3 cellular contexts compared by ENCODE assay signal in the genomic region with DNA sequence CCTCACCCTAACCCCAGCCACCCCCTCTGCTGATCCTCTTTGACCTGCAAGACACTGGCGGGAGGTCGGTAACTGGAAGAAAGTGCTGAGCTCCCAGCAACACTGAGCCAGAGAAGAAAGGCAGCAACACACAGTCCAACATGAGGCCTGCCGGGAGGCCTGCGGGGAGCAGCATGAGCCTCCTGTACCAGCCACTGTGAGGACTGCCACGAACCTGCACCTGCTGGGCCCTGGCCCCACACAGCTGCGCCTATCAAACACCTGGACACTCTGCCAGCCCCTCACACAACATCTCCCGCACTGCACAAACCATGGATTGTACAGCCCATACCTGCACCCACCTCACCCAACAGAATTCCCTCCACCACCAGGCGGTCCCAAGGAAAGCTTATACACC.
TF ChIP-seq lines count a peak whose summit lies in the region.

No MANE protein-coding gene starts in this region.

TF ChIP-seq in A549, 52 proteins besides CTCF, POLR2A, EP300 and RAD21:
- TF ChIP-seq SMC3 (IDR thresholded peaks at IDR 0.05): no peak
- no peak for TF ChIP-seq FOSB (CRISPR knock-in tag; IDR thresholded peaks at IDR 0.05)
- TF ChIP-seq, protein P1, sequence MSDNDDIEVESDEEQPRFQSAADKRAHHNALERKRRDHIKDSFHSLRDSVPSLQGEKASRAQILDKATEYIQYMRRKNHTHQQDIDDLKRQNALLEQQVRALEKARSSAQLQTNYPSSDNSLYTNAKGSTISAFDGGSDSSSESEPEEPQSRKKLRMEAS (IDR thresholded peaks at IDR 0.05): 0 out of 2 replicates have a peak, but pooled peaks have one; percentile 0
- no peak for TF ChIP-seq EHMT2 (IDR thresholded peaks at IDR 0.05; ENCODE audit: low read depth)
TF ChIP-seq in A549: peak in this region for 1.

TF ChIP-seq in IMR-90, 13 proteins besides CTCF, POLR2A, EP300 and RAD21:
- TF ChIP-seq CEBPB (IDR thresholded peaks at IDR 0.05; ENCODE audit: low read depth, low read length) (no peak), FOS (IDR thresholded peaks at IDR 0.05; ENCODE audit: low read depth, low read length) (no peak), SMC3 (IDR thresholded peaks at IDR 0.05; ENCODE audit: low read depth, low read length) (no peak), MXI1 (IDR thresholded peaks at IDR 0.05; ENCODE audit: borderline replicate concordance, low read depth, low read length) (no peak), RCOR1 (IDR thresholded peaks at IDR 0.05; ENCODE audit: insufficient replicate concordance, low read length) (no peak), BHLHE40 (IDR thresholded peaks at IDR 0.05; ENCODE audit: low read depth, low read length) (no peak), RFX5 (IDR thresholded peaks at IDR 0.05; ENCODE audit: low read depth, low read length) (no peak), MAFK (IDR thresholded peaks at IDR 0.05; ENCODE audit: low read depth, low read length) (no peak), MAZ (IDR thresholded peaks at IDR 0.05; ENCODE audit: borderline replicate concordance, low read depth, low read length) (no peak), CHD1 (IDR thresholded peaks at IDR 0.05; ENCODE audit: low read depth, low read length) (no peak), NFE2L2 (IDR thresholded peaks at IDR 0.05; ENCODE audit: low read depth, low read length) (no peak)
- TF ChIP-seq, protein P2, sequence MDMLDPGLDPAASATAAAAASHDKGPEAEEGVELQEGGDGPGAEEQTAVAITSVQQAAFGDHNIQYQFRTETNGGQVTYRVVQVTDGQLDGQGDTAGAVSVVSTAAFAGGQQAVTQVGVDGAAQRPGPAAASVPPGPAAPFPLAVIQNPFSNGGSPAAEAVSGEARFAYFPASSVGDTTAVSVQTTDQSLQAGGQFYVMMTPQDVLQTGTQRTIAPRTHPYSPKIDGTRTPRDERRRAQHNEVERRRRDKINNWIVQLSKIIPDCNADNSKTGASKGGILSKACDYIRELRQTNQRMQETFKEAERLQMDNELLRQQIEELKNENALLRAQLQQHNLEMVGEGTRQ (IDR thresholded peaks at IDR 0.05; ENCODE audit: low read depth, low read length): no peak
- TF ChIP-seq, protein P3, sequence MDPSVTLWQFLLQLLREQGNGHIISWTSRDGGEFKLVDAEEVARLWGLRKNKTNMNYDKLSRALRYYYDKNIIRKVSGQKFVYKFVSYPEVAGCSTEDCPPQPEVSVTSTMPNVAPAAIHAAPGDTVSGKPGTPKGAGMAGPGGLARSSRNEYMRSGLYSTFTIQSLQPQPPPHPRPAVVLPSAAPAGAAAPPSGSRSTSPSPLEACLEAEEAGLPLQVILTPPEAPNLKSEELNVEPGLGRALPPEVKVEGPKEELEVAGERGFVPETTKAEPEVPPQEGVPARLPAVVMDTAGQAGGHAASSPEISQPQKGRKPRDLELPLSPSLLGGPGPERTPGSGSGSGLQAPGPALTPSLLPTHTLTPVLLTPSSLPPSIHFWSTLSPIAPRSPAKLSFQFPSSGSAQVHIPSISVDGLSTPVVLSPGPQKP (IDR thresholded peaks at IDR 0.05; ENCODE audit: borderline replicate concordance, low read depth, low read length): no peak

TF ChIP-seq in H1, 55 proteins besides CTCF, POLR2A, EP300 and RAD21:
- TF ChIP-seq JUN (IDR thresholded peaks at IDR 0.05; ENCODE audit: low read depth, low read length): no peak
- TF ChIP-seq YY1 (IDR thresholded peaks at IDR 0.05; ENCODE audit: low read depth, low read length): no peak
- no peak for TF ChIP-seq ZNF274 (IDR thresholded peaks at IDR 0.05; ENCODE audit: borderline replicate concordance, extremely low read depth, low read length)
- no peak for TF ChIP-seq CEBPB (IDR thresholded peaks at IDR 0.05; ENCODE audit: low read depth, low read length)
- TF ChIP-seq TAF7 (optimal IDR thresholded peaks at IDR 0.05; ENCODE audit: borderline replicate concordance, low read depth, low read length): no peak
- no peak for TF ChIP-seq EZH2 (IDR thresholded peaks at IDR 0.05; ENCODE audit: low read depth, low read length, severe bottlenecking)
- TF ChIP-seq SAP30 (IDR thresholded peaks at IDR 0.05; ENCODE audit: insufficient read depth, insufficient replicate concordance, low read length): no peak
- no peak for TF ChIP-seq POLR2AphosphoS5 (IDR thresholded peaks at IDR 0.05; ENCODE audit: low read depth, low read length)
- no peak for TF ChIP-seq HDAC6 (IDR thresholded peaks at IDR 0.05; ENCODE audit: low read depth, low read length)
- TF ChIP-seq, protein P4, sequence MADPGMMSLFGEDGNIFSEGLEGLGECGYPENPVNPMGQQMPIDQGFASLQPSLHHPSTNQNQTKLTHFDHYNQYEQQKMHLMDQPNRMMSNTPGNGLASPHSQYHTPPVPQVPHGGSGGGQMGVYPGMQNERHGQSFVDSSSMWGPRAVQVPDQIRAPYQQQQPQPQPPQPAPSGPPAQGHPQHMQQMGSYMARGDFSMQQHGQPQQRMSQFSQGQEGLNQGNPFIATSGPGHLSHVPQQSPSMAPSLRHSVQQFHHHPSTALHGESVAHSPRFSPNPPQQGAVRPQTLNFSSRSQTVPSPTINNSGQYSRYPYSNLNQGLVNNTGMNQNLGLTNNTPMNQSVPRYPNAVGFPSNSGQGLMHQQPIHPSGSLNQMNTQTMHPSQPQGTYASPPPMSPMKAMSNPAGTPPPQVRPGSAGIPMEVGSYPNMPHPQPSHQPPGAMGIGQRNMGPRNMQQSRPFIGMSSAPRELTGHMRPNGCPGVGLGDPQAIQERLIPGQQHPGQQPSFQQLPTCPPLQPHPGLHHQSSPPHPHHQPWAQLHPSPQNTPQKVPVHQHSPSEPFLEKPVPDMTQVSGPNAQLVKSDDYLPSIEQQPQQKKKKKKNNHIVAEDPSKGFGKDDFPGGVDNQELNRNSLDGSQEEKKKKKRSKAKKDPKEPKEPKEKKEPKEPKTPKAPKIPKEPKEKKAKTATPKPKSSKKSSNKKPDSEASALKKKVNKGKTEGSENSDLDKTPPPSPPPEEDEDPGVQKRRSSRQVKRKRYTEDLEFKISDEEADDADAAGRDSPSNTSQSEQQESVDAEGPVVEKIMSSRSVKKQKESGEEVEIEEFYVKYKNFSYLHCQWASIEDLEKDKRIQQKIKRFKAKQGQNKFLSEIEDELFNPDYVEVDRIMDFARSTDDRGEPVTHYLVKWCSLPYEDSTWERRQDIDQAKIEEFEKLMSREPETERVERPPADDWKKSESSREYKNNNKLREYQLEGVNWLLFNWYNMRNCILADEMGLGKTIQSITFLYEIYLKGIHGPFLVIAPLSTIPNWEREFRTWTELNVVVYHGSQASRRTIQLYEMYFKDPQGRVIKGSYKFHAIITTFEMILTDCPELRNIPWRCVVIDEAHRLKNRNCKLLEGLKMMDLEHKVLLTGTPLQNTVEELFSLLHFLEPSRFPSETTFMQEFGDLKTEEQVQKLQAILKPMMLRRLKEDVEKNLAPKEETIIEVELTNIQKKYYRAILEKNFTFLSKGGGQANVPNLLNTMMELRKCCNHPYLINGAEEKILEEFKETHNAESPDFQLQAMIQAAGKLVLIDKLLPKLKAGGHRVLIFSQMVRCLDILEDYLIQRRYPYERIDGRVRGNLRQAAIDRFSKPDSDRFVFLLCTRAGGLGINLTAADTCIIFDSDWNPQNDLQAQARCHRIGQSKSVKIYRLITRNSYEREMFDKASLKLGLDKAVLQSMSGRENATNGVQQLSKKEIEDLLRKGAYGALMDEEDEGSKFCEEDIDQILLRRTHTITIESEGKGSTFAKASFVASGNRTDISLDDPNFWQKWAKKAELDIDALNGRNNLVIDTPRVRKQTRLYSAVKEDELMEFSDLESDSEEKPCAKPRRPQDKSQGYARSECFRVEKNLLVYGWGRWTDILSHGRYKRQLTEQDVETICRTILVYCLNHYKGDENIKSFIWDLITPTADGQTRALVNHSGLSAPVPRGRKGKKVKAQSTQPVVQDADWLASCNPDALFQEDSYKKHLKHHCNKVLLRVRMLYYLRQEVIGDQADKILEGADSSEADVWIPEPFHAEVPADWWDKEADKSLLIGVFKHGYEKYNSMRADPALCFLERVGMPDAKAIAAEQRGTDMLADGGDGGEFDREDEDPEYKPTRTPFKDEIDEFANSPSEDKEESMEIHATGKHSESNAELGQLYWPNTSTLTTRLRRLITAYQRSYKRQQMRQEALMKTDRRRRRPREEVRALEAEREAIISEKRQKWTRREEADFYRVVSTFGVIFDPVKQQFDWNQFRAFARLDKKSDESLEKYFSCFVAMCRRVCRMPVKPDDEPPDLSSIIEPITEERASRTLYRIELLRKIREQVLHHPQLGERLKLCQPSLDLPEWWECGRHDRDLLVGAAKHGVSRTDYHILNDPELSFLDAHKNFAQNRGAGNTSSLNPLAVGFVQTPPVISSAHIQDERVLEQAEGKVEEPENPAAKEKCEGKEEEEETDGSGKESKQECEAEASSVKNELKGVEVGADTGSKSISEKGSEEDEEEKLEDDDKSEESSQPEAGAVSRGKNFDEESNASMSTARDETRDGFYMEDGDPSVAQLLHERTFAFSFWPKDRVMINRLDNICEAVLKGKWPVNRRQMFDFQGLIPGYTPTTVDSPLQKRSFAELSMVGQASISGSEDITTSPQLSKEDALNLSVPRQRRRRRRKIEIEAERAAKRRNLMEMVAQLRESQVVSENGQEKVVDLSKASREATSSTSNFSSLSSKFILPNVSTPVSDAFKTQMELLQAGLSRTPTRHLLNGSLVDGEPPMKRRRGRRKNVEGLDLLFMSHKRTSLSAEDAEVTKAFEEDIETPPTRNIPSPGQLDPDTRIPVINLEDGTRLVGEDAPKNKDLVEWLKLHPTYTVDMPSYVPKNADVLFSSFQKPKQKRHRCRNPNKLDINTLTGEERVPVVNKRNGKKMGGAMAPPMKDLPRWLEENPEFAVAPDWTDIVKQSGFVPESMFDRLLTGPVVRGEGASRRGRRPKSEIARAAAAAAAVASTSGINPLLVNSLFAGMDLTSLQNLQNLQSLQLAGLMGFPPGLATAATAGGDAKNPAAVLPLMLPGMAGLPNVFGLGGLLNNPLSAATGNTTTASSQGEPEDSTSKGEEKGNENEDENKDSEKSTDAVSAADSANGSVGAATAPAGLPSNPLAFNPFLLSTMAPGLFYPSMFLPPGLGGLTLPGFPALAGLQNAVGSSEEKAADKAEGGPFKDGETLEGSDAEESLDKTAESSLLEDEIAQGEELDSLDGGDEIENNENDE (IDR thresholded peaks at IDR 0.05; ENCODE audit: insufficient replicate concordance, low read length): no peak
- no peak for TF ChIP-seq MAFK (IDR thresholded peaks at IDR 0.05; ENCODE audit: low read depth, low read length)
- no peak for TF ChIP-seq CHD1 (IDR thresholded peaks at IDR 0.05; ENCODE audit: low read depth, low read length)
- no peak for TF ChIP-seq JUND (IDR thresholded peaks at IDR 0.05; ENCODE audit: low read length)
- TF ChIP-seq KDM5A (IDR thresholded peaks at IDR 0.05; ENCODE audit: low read length): no peak
- TF ChIP-seq SP4 (IDR thresholded peaks at IDR 0.05; ENCODE audit: low read length): no peak
- no peak for TF ChIP-seq SIX5 (IDR thresholded peaks at IDR 0.05; ENCODE audit: low read depth, low read length)
TF ChIP-seq in H1: peak in this region for 0.
